Comparison of ENCODE assay signal across 10 cellular contexts in genomic region chr1:94922756-94923465, GRCh38. TPM values are rescaled to one million over a fixed set of nuclear protein-coding genes. Genes with fewer than 3 reads are reported as not detected.
DNase-seq lines count a peak whose midpoint lies in the region; ATAC-seq and TF ChIP-seq lines count a peak whose summit lies in the region.
"Had no signal": no experiment of that assay in that cellular context is flagged by ENCODE, and none has a peak within 500 bp of the region (broad histone marks: within the 10 kb centered on the region; RNA-seq: fewer than 3 reads in every experiment).

No MANE protein-coding gene starts in this region.

- H4K20me1 ChIP-seq in PC-3 (ENCODE audit: low read length) = peaks cover 62% of the 10 kb centered on the region

- H3K4me2 ChIP-seq in PC-3 (ENCODE audit: low read length) = peak overlapping the region; percentile 86

- TF ChIP-seq CTCF in AG04450 (IDR thresholded peaks at IDR 0.05; ENCODE audit: low read depth, low read length) (no peak), PC-3 (conservative IDR thresholded peaks at IDR 0.05; ENCODE audit: low read depth, low read length) (no peak)

- H3K27me3 ChIP-seq in AG04450 (ENCODE audit: control insufficient read depth, insufficient read depth, low read length) (no peaks in the 10 kb centered on the region), PC-3 (ENCODE audit: low read length) (no peaks in the 10 kb centered on the region), esophagus (ENCODE audit: control insufficient read depth in 1 of 2, insufficient read depth in 2 of 2, low read length in 2 of 2) (no peaks in the 10 kb centered on the region), neuron (ENCODE audit: insufficient read depth, low read length) (no peaks in the 10 kb centered on the region)

- H3K9me3 ChIP-seq in AG04450 (ENCODE audit: control insufficient read depth, insufficient read depth, low read length) (no peaks in the 10 kb centered on the region), PC-3 (ENCODE audit: low read length) (no peaks in the 10 kb centered on the region), esophagus (ENCODE audit: control insufficient read depth in 2 of 2, insufficient read depth in 1 of 2, low read depth in 1 of 2, low read length in 1 of 2) (no peaks in the 10 kb centered on the region), neuron (ENCODE audit: low read length) (no peaks in the 10 kb centered on the region)

- H3K4me3 ChIP-seq in AG04450 (ENCODE audit: low read depth, low read length) (peak overlapping the region; percentile 34), PC-3 (ENCODE audit: low read length) (peak overlapping the region; percentile 89), esophagus (ENCODE audit: low read depth in 1 of 2, low read length in 2 of 2) (no peak overlapping the region), neuron (ENCODE audit: low read length) (peak overlapping the region; percentile 5)

- no peak for ATAC-seq in PC-3
- ATAC-seq in HG03175 (IDR thresholded peaks at IDR 0.05; ENCODE audit: unreplicated experiment) = no peak
- ATAC-seq: stimulated activated naive CD8-positive, alpha-beta T cell treated with anti-CD3 and anti-CD28 coated beads, Interleukin-15, amount 100 ng/mL, for 72 hours had no signal

- peaks cover 33% of the 10 kb centered on the region for H3K36me3 ChIP-seq in PC-3 (ENCODE audit: low read depth, low read length)
- H3K36me3 ChIP-seq in esophagus (ENCODE audit: control insufficient read depth in 2 of 2, insufficient read depth in 2 of 2, low read length in 1 of 2) = no peaks in the 10 kb centered on the region
- H3K36me3 ChIP-seq in neuron (ENCODE audit: insufficient read depth, low read length) = peaks cover 33% of the 10 kb centered on the region

- POLR2A ChIA-PET in AG04450 (lab: Yijun Ruan, JAX) = interaction anchor here (0.9 kb wide), 2 partner anchors 59 to 68 kb away, joined by 3 to 5 read pairs; no protein-coding TSS in a partner anchor
- POLR2A ChIA-PET in PC-3 (lab: Charles Lee; ENCODE audit: unreplicated experiment) = no interaction called here

- WGBS in esophagus, 2 donors = 66 to 70% methylated on average over 9 of the region's 9 CpGs

- intact Hi-C loops in PC-3 (cut with micrococcal nuclease) = no loop called here

- peaks cover 90% of the 10 kb centered on the region for H3K79me2 ChIP-seq in PC-3 (ENCODE audit: low read length)

- DNase-seq in AG04450 (ENCODE audit: low read depth, low spot score) = no peak
- DNase-seq in PC-3 = no peak
- DNase-seq in CD1c-positive myeloid dendritic cell (ENCODE audit: extremely low spot score) = no peak
- DNase-seq in germinal center (ENCODE audit: low spot score) = no peak
- no peak for DNase-seq in NCI-H2107 (lab: John Stamatoyannopoulos, UW)
- DNase-seq: CD4-positive, alpha-beta T cell; stimulated activated naive CD8-positive, alpha-beta T cell treated with anti-CD3 and anti-CD28 coated beads, Interleukin-15, amount 100 ng/mL, for 72 hours had no signal

- H3K4me1 ChIP-seq in PC-3 (ENCODE audit: insufficient read depth, low read length) = peaks cover 39% of the 10 kb centered on the region
- peaks cover 2 to 5% of the 10 kb centered on the region in 2 donors for H3K4me1 ChIP-seq in esophagus (ENCODE audit: control insufficient read depth in 2 of 2, insufficient read depth in 2 of 2, low read length in 1 of 2)
- peaks cover 27% of the 10 kb centered on the region for H3K4me1 ChIP-seq in neuron (ENCODE audit: insufficient read depth, low read length)

- H3K27ac ChIP-seq in AG04450 (ENCODE audit: low read depth, low read length) (no peak overlapping the region), PC-3 (ENCODE audit: low read length) (no peak overlapping the region), esophagus (ENCODE audit: low read depth in 2 of 2, low read length in 1 of 2) (peak overlapping the region; percentile 16 to 21)

- no peaks in the 10 kb centered on the region for H3K9me2 ChIP-seq in PC-3 (replicated peaks; ENCODE audit: low read length)

- CTCF ChIA-PET in AG04450 (lab: Charles Lee) (interaction anchor here (0.7 to 4.8 kb wide), 7 partner anchors 9 to 311 kb away, joined by 3 to 42 read pairs (median 5); partner anchors contain the start of gene RWDD3), PC-3 (lab: Charles Lee) (interaction anchor here (0.7 kb wide), 1 partner anchor 122 kb away, joined by 5 read pairs; no protein-coding TSS in a partner anchor)

- no peak overlapping the region for H3K9ac ChIP-seq in PC-3 (ENCODE audit: low read length)

- BruUV-seq in PC-3 (replicated peaks; lab: Mats Ljungman, UMichigan) = no TSS peak

- H2AFZ ChIP-seq in PC-3 (ENCODE audit: low read length) (no peak overlapping the region), neuron (ENCODE audit: low read depth, low read length) (no peak overlapping the region)

- H3F3A ChIP-seq in PC-3 (ENCODE audit: low read length, unreplicated experiment) = peaks cover 3% of the 10 kb centered on the region

RNA-seq across cellular contexts. Expression of gene CNN3, which starts 4.0 kb away (rescaled TPM):
- polyA plus RNA-seq in AG04450 (2011; rRNA removed) = 374 and 438 TPM in 2 replicates
- polyA minus RNA-seq in AG04450 (2011; rRNA and poly(A)+ RNA removed) = 307 and 327 TPM in 2 replicates
- total RNA-seq in PC-3 (2014; rRNA removed) = 231 and 323 TPM in 2 replicates
- polyA plus RNA-seq in esophagus = 100 to 1,000 TPM; 101 to 104 TPM

Comparison
In these comparisons a context has a peak if more than half of its experiments do, and no peak if none do; other contexts are left out.
1. H3K27ac ChIP-seq: peak in esophagus (2 of 2); none in AG04450 (single experiment) and PC-3 (single experiment).
2. H3K4me3 ChIP-seq: peak in AG04450 (single experiment), PC-3 (single experiment) and neuron (single experiment); none in esophagus (0 of 2).